ENCODE assay signal across 22 cellular contexts in the genomic region with DNA sequence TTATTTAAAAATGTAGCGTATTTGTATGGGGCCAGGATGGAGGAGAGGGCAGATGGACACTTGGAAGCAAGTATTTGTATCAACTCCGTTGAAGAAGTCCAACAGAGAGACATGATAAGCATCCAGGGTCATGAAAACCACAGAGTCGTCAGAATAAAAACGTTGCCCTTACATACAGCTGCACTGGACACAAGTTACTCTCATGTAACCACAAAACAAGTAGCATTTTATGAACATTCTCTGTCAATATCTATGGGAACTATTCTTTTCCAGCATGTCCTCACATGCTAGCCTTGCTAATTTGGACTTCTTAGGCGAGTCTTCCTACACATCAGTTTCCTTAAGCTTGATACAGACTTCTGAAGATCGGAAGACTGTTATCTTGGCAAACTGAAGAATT. TPM values are rescaled to one million over a fixed set of nuclear protein-coding genes. Genes with fewer than 3 reads are reported as not detected.
DNase-seq lines count a peak whose midpoint lies in the region; ATAC-seq, FAIRE-seq and TF ChIP-seq lines count a peak whose summit lies in the region.
"Had no signal": no experiment of that assay in that cellular context is flagged by ENCODE, and none has a peak within 500 bp of the region (broad histone marks: within the 10 kb centered on the region; RNA-seq: fewer than 3 reads in every experiment).

No MANE protein-coding gene starts in this region.

- peaks cover 7% of the 10 kb centered on the region for H3K9me1 ChIP-seq in keratinocyte (ENCODE audit: control insufficient read depth, extremely low read depth, insufficient read depth, low read length)

- DNase-seq in astrocyte (ENCODE audit: low read depth) = peak; percentile 56
- no peak for DNase-seq in keratinocyte (ENCODE audit: low read depth, low spot score)
- DNase-seq in type B pancreatic cell (ENCODE audit: extremely low spot score, unreplicated experiment) = no peak
- no peak for DNase-seq in stimulated activated naive B cell treated with anti-CD40 and anti-IgM and Interleukin-4, amounts not matched to agents 10 μg/mL and 1 μg/mL and 100 μg/mL, for 72 hours
- no peak for DNase-seq in HTR-8/SVneo (ENCODE audit: insufficient read length, low spot score)
- DNase-seq: activated CD4-positive, CD25-positive, alpha-beta regulatory T cell; activated naive CD8-positive, alpha-beta T cell treated with anti-CD3 and anti-CD28 coated beads for 36 hours; Calu3; effector CD4-positive, alpha-beta T cell; head of caudate nucleus; immature natural killer cell; NCI-H2081 treated with DMSO at 0.1 percent for 48 hours; NCI-H526; stimulated activated CD4-positive, alpha-beta T cell treated with anti-CD3 and anti-CD28 coated beads, Interleukin-4, amount 100 ng/mL, for 1 hour; T-helper 17 cell had no signal

- H3K9me3 ChIP-seq in Loucy (ENCODE audit: insufficient read depth, low read depth, low read length) = no peaks in the 10 kb centered on the region
- H3K9me3 ChIP-seq in astrocyte (ENCODE audit: insufficient read depth, low read depth, low read length) = no peaks in the 10 kb centered on the region
- no peaks in the 10 kb centered on the region for H3K9me3 ChIP-seq in keratinocyte (ENCODE audit: control insufficient read depth, low read depth, low read length)
- H3K9me3 ChIP-seq: SJSA1 had no signal

- peaks cover 17% of the 10 kb centered on the region for H3K36me3 Mint-ChIP-seq in astrocyte (ENCODE audit: low read depth, unreplicated experiment)
- H3K36me3 Mint-ChIP-seq in type B pancreatic cell = peaks cover 42% of the 10 kb centered on the region
- H3K36me3 Mint-ChIP-seq in stimulated activated naive B cell treated with anti-CD40 and anti-IgM and Interleukin-4, amounts not matched to agents 10 μg/mL and 1 μg/mL and 100 μg/mL, for 72 hours = no peaks in the 10 kb centered on the region
- H3K36me3 Mint-ChIP-seq: activated naive CD8-positive, alpha-beta T cell treated with anti-CD3 and anti-CD28 coated beads for 36 hours; immature natural killer cell had no signal

- dilution Hi-C loops in keratinocyte (cut with MboI; ENCODE audit: extremely low pct_ligation_motif_present, low sequenced_read_pairs) = no loop called here

- ATAC-seq in GM21619 (IDR thresholded peaks at IDR 0.05; ENCODE audit: unreplicated experiment) = no peak
- no peak for ATAC-seq in stimulated activated naive B cell treated with anti-CD40 and anti-IgM and Interleukin-4, amounts not matched to agents 10 μg/mL and 1 μg/mL and 100 μg/mL, for 72 hours (replicated peaks)

- H3K27ac ChIP-seq in astrocyte (ENCODE audit: low read depth, low read length) (peak overlapping the region; percentile 36), keratinocyte (ENCODE audit: control insufficient read depth, insufficient read depth, low read length) (peak overlapping the region; percentile 17)
- H3K27ac ChIP-seq: cardiac muscle cell, parathyroid adenoma, SJSA1 had no signal

- H3K27me3 Mint-ChIP-seq in astrocyte (ENCODE audit: low read depth, unreplicated experiment) (no peaks in the 10 kb centered on the region), type B pancreatic cell (no peaks in the 10 kb centered on the region)
- H3K27me3 Mint-ChIP-seq in stimulated activated naive B cell treated with anti-CD40 and anti-IgM and Interleukin-4, amounts not matched to agents 10 μg/mL and 1 μg/mL and 100 μg/mL, for 72 hours = peaks cover 40 to 54% of the 10 kb centered on the region in 2 donors

- FAIRE-seq in astrocyte (lab: Jason Lieb, UNC) (peak; percentile 37), keratinocyte (lab: Jason Lieb, UNC) (peak; percentile 52), HTR-8/SVneo (lab: Jason Lieb, UNC) (no peak)

- peak overlapping the region; percentile 57 for H3K4me2 ChIP-seq in Loucy (ENCODE audit: low read depth, low read length, poor library complexity, severe bottlenecking)
- peak overlapping the region; percentile 27 for H3K4me2 ChIP-seq in astrocyte (ENCODE audit: low read length)
- H3K4me2 ChIP-seq in keratinocyte (ENCODE audit: control insufficient read depth, extremely low read depth, insufficient read depth, low read depth, low read length) = no peak overlapping the region

- H2AFZ ChIP-seq in Loucy (ENCODE audit: low read length) (peak overlapping the region; percentile 77; the same call in 1 of the 2 replicates), astrocyte (ENCODE audit: low read depth, low read length) (no peak overlapping the region), keratinocyte (ENCODE audit: control insufficient read depth, low read length) (no peak overlapping the region)
- H2AFZ ChIP-seq: parathyroid adenoma had no signal

- H3K9me2 ChIP-seq in Loucy (replicated peaks; ENCODE audit: low read depth, low read length) = no peaks in the 10 kb centered on the region

- H3K9ac ChIP-seq in Loucy (ENCODE audit: low read depth, low read length, poor library complexity, severe bottlenecking) (no peak overlapping the region), astrocyte (ENCODE audit: low read length) (no peak overlapping the region), keratinocyte (ENCODE audit: control insufficient read depth, extremely low read depth, insufficient read depth, low read length) (no peak overlapping the region)
- H3K9ac ChIP-seq: parathyroid adenoma had no signal

- H3K27me3 ChIP-seq in Loucy (ENCODE audit: insufficient read depth, low read length, poor library complexity, severe bottlenecking) (no peaks in the 10 kb centered on the region), astrocyte (ENCODE audit: insufficient read depth, low read length) (no peaks in the 10 kb centered on the region), keratinocyte (ENCODE audit: control insufficient read depth, extremely low read depth, insufficient read depth, low read length) (no peaks in the 10 kb centered on the region)
- H3K27me3 ChIP-seq: cardiac muscle cell, SJSA1 had no signal

- H3K4me3 ChIP-seq in Loucy (ENCODE audit: low read length, poor library complexity, severe bottlenecking) = peak overlapping the region; percentile 30
- no peak overlapping the region for H3K4me3 ChIP-seq in astrocyte (ENCODE audit: insufficient read depth, low read depth, low read length)
- no peak overlapping the region for H3K4me3 ChIP-seq in keratinocyte (ENCODE audit: control insufficient read depth in 2 of 3, extremely low read depth in 1 of 3, insufficient read depth in 2 of 3, low read depth in 1 of 3, low read length in 3 of 3)
- H3K4me3 ChIP-seq: cardiac muscle cell, lung, SJSA1 had no signal

- peaks cover 47% of the 10 kb centered on the region for H3K4me1 ChIP-seq in Loucy (ENCODE audit: insufficient read depth, low read length, poor library complexity, severe bottlenecking)
- H3K4me1 ChIP-seq in astrocyte (ENCODE audit: insufficient read depth, low read length) = peaks cover 30% of the 10 kb centered on the region
- peaks cover 14% of the 10 kb centered on the region for H3K4me1 ChIP-seq in keratinocyte (ENCODE audit: control insufficient read depth, extremely low read depth, insufficient read depth, low read length)
- H3K4me1 ChIP-seq: parathyroid adenoma, SJSA1 had no signal

- H3K9me3 Mint-ChIP-seq in astrocyte (ENCODE audit: unreplicated experiment) (no peaks in the 10 kb centered on the region), type B pancreatic cell (peaks cover 5% of the 10 kb centered on the region)
- no peaks in the 10 kb centered on the region for H3K9me3 Mint-ChIP-seq in stimulated activated naive B cell treated with anti-CD40 and anti-IgM and Interleukin-4, amounts not matched to agents 10 μg/mL and 1 μg/mL and 100 μg/mL, for 72 hours
- H3K9me3 Mint-ChIP-seq: activated naive CD8-positive, alpha-beta T cell treated with anti-CD3 and anti-CD28 coated beads for 36 hours; activated T-helper 1 cell treated with anti-CD3 and anti-CD28 coated beads, Interleukin-12 subunit alpha, Interleukin-12 subunit beta, Interleukin-2, Interleukin-4 antibody, amounts not matched to agents 30 ng/mL and 10 ng/mL and 1 ng/mL, durations not matched to agents 14 hours and 24 hours and 36 hours; immature natural killer cell had no signal

- H3K4me3 Mint-ChIP-seq in astrocyte (ENCODE audit: unreplicated experiment) (peak overlapping the region; percentile 37), type B pancreatic cell (no peak overlapping the region)
- H3K4me3 Mint-ChIP-seq in stimulated activated naive B cell treated with anti-CD40 and anti-IgM and Interleukin-4, amounts not matched to agents 10 μg/mL and 1 μg/mL and 100 μg/mL, for 72 hours = no peak overlapping the region
- H3K4me3 Mint-ChIP-seq: activated naive CD8-positive, alpha-beta T cell treated with anti-CD3 and anti-CD28 coated beads for 36 hours; activated T-helper 1 cell treated with anti-CD3 and anti-CD28 coated beads, Interleukin-12 subunit alpha, Interleukin-12 subunit beta, Interleukin-2, Interleukin-4 antibody, amounts not matched to agents 30 ng/mL and 10 ng/mL and 1 ng/mL, durations not matched to agents 14 hours and 24 hours and 36 hours; immature natural killer cell; T-helper 17 cell had no signal

- TF ChIP-seq CTCF in Loucy (conservative IDR thresholded peaks at IDR 0.05; ENCODE audit: low read length) = no peak
- TF ChIP-seq CTCF in astrocyte (IDR thresholded peaks at IDR 0.05; ENCODE audit: insufficient read depth, low read depth, low read length) = no peak
- no peak for TF ChIP-seq CTCF in keratinocyte (optimal IDR thresholded peaks at IDR 0.05 in 1 of 3, IDR thresholded peaks at IDR 0.05 in 1 of 3, conservative IDR thresholded peaks at IDR 0.05 in 1 of 3; ENCODE audit: extremely low read depth in 1 of 3, insufficient read depth in 2 of 3, low read length in 3 of 3)
- no peak for TF ChIP-seq CTCF in type B pancreatic cell (conservative IDR thresholded peaks at IDR 0.05)

- H3K79me2 ChIP-seq in Loucy (ENCODE audit: insufficient read depth, low read length) = no peaks in the 10 kb centered on the region
- peaks cover 98% of the 10 kb centered on the region for H3K79me2 ChIP-seq in astrocyte (ENCODE audit: insufficient read depth, low read length)
- H3K79me2 ChIP-seq in keratinocyte (ENCODE audit: control insufficient read depth, insufficient read depth, low read length) = peaks cover 94% of the 10 kb centered on the region
- H3K79me2 ChIP-seq: parathyroid adenoma had no signal

- H3K27ac Mint-ChIP-seq in astrocyte (ENCODE audit: unreplicated experiment) (peak overlapping the region; percentile 89), type B pancreatic cell (peak overlapping the region; percentile 25)
- no peak overlapping the region for H3K27ac Mint-ChIP-seq in stimulated activated naive B cell treated with anti-CD40 and anti-IgM and Interleukin-4, amounts not matched to agents 10 μg/mL and 1 μg/mL and 100 μg/mL, for 72 hours
- H3K27ac Mint-ChIP-seq: activated naive CD8-positive, alpha-beta T cell treated with anti-CD3 and anti-CD28 coated beads for 36 hours; activated T-helper 1 cell treated with anti-CD3 and anti-CD28 coated beads, Interleukin-12 subunit alpha, Interleukin-12 subunit beta, Interleukin-2, Interleukin-4 antibody, amounts not matched to agents 30 ng/mL and 10 ng/mL and 1 ng/mL, durations not matched to agents 14 hours and 24 hours and 36 hours; immature natural killer cell; T-helper 17 cell had no signal

- H3F3A ChIP-seq in Loucy (ENCODE audit: low read depth) = no peaks in the 10 kb centered on the region

- H3K4me1 Mint-ChIP-seq in astrocyte (ENCODE audit: low read depth, unreplicated experiment) (peaks cover 65% of the 10 kb centered on the region), type B pancreatic cell (ENCODE audit: unreplicated experiment) (peaks cover 63% of the 10 kb centered on the region)
- peaks cover 8 to 22% of the 10 kb centered on the region in 2 donors for H3K4me1 Mint-ChIP-seq in stimulated activated naive B cell treated with anti-CD40 and anti-IgM and Interleukin-4, amounts not matched to agents 10 μg/mL and 1 μg/mL and 100 μg/mL, for 72 hours

- no peaks in the 10 kb centered on the region for H4K20me1 ChIP-seq in Loucy (ENCODE audit: insufficient read depth, low read length, poor library complexity, severe bottlenecking)
- H4K20me1 ChIP-seq in astrocyte (ENCODE audit: insufficient read depth, low read length) = peaks cover 37% of the 10 kb centered on the region
- no peaks in the 10 kb centered on the region for H4K20me1 ChIP-seq in keratinocyte (ENCODE audit: control insufficient read depth, extremely low read depth, insufficient read depth, low read length)

- no peaks in the 10 kb centered on the region for H3K36me3 ChIP-seq in Loucy (ENCODE audit: insufficient read depth, low read length)
- peaks cover 7% of the 10 kb centered on the region for H3K36me3 ChIP-seq in astrocyte (ENCODE audit: insufficient read depth, low read length)
- H3K36me3 ChIP-seq in keratinocyte (ENCODE audit: control insufficient read depth in 2 of 2, extremely low read depth in 1 of 2, insufficient read depth in 2 of 2, low read length in 2 of 2) = peaks cover 19 to 32% of the 10 kb centered on the region in 2 experiments
- H3K36me3 ChIP-seq: cardiac muscle cell, SJSA1 had no signal

RNA-seq across cellular contexts. Expression of gene EFNB2, which starts 35.0 kb away (rescaled TPM):
- total RNA-seq in astrocyte (93.2 and 93.4 TPM in 2 replicates), type B pancreatic cell (ENCODE audit: low replicate concordance) (48.6 and 67.1 TPM in 2 replicates)
- 29.4 to 68.0 TPM (median 38.9 TPM) in 3 replicates for polyA plus RNA-seq in keratinocyte
- polyA plus RNA-seq in keratinocyte (2011; ENCODE audit: low read depth) = 15.9 TPM
- 29.4 and 32.8 TPM in 2 replicates for polyA plus RNA-seq in keratinocyte (2011; cell fraction: cytosol; rRNA removed)
- polyA plus RNA-seq in keratinocyte (2011; cell fraction: nucleus; rRNA removed) = 74.1 and 79.8 TPM in 2 replicates
- 23.1 and 66.7 TPM in 2 replicates for polyA plus RNA-seq in keratinocyte (2012; ENCODE audit: low replicate concordance)
- 49.3 to 103 TPM (median 57.1 TPM) in 3 replicates for polyA minus RNA-seq in keratinocyte
- polyA minus RNA-seq in keratinocyte (2011; cell fraction: cytosol; rRNA and poly(A)+ RNA removed) = 43.4 TPM
- polyA minus RNA-seq in keratinocyte (2011; cell fraction: nucleus; rRNA and poly(A)+ RNA removed) = 64.7 and 91.4 TPM in 2 replicates
